Comparison of ENCODE assay signal across 3 cellular contexts in the genomic region with DNA sequence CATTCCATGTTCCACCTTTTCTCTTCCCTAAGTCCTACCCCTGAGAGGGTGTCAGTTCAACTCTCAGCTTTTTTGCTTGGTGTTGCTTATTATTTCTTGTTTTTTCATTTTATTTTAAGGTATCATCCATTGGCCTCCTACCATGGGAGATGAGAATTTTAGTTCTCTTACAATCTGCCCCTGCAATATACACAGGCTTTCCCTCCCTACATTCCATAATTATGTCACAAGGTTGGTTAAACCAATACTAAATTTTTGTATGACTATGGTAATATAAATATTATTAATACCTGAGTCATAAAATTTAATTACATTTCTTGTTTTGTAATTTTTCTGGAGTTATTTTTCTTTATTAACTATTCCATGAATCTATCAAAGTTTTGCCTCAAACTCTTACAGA.
"Had no signal": no experiment of that assay in that cellular context is flagged by ENCODE, and none has a peak within 500 bp of the region (broad histone marks: within the 10 kb centered on the region; RNA-seq: fewer than 3 reads in every experiment).

No MANE protein-coding gene starts in this region.

- H3K4me3 ChIP-seq: GM12878 had no signal

- ATAC-seq: GM12878 had no signal

- DNase-seq: GDM1, GF-D8 had no signal
